ENCODE assay signal across 2 cellular contexts in genomic region chr14:74519316-74520074, GRCh38.
TF ChIP-seq lines count a peak whose summit lies in the region.

No MANE protein-coding gene starts in this region.

TF ChIP-seq in HCT116, 20 proteins besides CTCF, POLR2A, EP300 and RAD21 (continued from another document):
- TF ChIP-seq TCF7L2 (IDR thresholded peaks at IDR 0.05; ENCODE audit: borderline replicate concordance, extremely low read depth, insufficient read depth, insufficient read length) (no peak), ELF1 (IDR thresholded peaks at IDR 0.05; ENCODE audit: borderline replicate concordance, low read depth) (no peak)
- TF ChIP-seq, protein P1, sequence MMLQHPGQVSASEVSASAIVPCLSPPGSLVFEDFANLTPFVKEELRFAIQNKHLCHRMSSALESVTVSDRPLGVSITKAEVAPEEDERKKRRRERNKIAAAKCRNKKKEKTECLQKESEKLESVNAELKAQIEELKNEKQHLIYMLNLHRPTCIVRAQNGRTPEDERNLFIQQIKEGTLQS (IDR thresholded peaks at IDR 0.05), result no peak

TF ChIP-seq in GM12878, 131 proteins besides CTCF, POLR2A, EP300 and RAD21 (continued from another document):
- TF ChIP-seq ZBTB40 (IDR thresholded peaks at IDR 0.05; ENCODE audit: borderline replicate concordance), result no peak
- TF ChIP-seq KLF5 (IDR thresholded peaks at IDR 0.05; ENCODE audit: partially characterized antibody), result no peak
- TF ChIP-seq NBN (IDR thresholded peaks at IDR 0.05), result no peak
- TF ChIP-seq SMC3 (IDR thresholded peaks at IDR 0.05; ENCODE audit: borderline replicate concordance, low read length), result no peak
- TF ChIP-seq HCFC1 (IDR thresholded peaks at IDR 0.05; ENCODE audit: low read length), result no peak
- TF ChIP-seq NKRF (conservative IDR thresholded peaks at IDR 0.05), result no peak
- no peak for TF ChIP-seq FOXK2 (IDR thresholded peaks at IDR 0.05)
- TF ChIP-seq ZNF24 (IDR thresholded peaks at IDR 0.05), result no peak
- no peak for TF ChIP-seq IRF4 (IDR thresholded peaks at IDR 0.05; ENCODE audit: low read depth, low read length)
- TF ChIP-seq, protein P2, sequence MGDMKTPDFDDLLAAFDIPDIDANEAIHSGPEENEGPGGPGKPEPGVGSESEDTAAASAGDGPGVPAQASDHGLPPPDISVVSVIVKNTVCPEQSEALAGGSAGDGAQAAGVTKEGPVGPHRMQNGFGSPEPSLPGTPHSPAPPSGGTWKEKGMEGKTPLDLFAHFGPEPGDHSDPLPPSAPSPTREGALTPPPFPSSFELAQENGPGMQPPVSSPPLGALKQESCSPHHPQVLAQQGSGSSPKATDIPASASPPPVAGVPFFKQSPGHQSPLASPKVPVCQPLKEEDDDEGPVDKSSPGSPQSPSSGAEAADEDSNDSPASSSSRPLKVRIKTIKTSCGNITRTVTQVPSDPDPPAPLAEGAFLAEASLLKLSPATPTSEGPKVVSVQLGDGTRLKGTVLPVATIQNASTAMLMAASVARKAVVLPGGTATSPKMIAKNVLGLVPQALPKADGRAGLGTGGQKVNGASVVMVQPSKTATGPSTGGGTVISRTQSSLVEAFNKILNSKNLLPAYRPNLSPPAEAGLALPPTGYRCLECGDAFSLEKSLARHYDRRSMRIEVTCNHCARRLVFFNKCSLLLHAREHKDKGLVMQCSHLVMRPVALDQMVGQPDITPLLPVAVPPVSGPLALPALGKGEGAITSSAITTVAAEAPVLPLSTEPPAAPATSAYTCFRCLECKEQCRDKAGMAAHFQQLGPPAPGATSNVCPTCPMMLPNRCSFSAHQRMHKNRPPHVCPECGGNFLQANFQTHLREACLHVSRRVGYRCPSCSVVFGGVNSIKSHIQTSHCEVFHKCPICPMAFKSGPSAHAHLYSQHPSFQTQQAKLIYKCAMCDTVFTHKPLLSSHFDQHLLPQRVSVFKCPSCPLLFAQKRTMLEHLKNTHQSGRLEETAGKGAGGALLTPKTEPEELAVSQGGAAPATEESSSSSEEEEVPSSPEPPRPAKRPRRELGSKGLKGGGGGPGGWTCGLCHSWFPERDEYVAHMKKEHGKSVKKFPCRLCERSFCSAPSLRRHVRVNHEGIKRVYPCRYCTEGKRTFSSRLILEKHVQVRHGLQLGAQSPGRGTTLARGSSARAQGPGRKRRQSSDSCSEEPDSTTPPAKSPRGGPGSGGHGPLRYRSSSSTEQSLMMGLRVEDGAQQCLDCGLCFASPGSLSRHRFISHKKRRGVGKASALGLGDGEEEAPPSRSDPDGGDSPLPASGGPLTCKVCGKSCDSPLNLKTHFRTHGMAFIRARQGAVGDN (IDR thresholded peaks at IDR 0.05), result no peak
- no peak for TF ChIP-seq ZNF217 (IDR thresholded peaks at IDR 0.05)
TF ChIP-seq in GM12878: peak in this region for 0.
